ENCODE assay signal across 22 cellular contexts in the genomic region with DNA sequence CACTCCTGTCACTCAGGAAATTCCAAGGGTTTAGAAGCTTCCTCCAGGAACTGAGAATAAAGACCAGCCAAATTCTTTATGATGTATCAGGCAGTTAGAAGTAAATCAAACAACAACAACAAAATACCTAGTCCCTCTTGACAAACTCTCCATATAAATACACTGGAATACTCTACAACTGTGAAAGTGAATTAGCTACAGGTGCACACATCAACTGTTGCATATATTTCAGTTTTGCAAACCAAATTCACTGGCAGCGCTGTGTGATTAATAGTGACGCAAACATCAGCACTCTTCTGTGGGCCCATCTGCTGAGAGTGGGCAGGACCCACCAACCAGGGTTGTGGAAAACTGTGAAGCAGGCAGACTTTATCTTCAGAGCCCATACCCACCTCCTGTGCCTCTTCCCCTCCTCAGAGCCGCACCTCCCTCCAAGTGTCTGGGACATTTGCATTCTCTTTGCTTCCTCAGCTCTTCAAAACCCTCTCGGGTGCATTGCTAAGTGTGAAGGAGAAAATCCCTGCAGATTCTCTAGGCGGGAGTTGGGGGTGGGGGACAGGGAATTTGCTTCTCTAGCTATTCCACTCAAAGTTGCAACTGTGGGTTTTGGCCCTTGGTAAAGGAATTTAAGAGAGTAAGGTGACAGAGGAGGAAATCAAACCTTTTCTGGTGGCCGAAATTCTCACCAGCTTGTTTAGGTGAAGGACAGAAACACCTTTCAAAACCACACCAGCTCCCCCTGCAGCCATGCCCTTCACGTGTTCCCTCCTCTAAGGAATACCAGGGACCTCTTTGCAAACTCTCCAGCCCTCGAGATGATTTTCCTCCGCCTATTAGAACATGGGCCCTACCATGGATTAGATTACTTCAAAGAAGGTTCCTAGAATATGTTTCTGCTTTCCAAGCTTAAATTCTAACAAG.
DNase-seq lines count a peak whose midpoint lies in the region; ATAC-seq and TF ChIP-seq lines count a peak whose summit lies in the region.
"Had no signal": no experiment of that assay in that cellular context is flagged by ENCODE, and none has a peak within 500 bp of the region (broad histone marks: within the 10 kb centered on the region; RNA-seq: fewer than 3 reads in every experiment).

No MANE protein-coding gene starts in this region.

- no peak for TF ChIP-seq CTCF in sigmoid colon (IDR thresholded peaks at IDR 0.05)

- TF ChIP-seq EP300 in sigmoid colon (IDR thresholded peaks at IDR 0.05): no peak

- ATAC-seq in activated CD8-positive, alpha-beta T cell treated with anti-CD3 and anti-CD28 coated beads, Interleukin-2, amount 10 ng/mL, durations not matched to agents 7 days and 5 days: no peak
- no peak for ATAC-seq in HG03469 (IDR thresholded peaks at IDR 0.05; ENCODE audit: unreplicated experiment)

- no peaks in the 10 kb centered on the region for H3K36me3 ChIP-seq in sigmoid colon

- H3K4me3 ChIP-seq in sigmoid colon: no peak overlapping the region
- H3K4me3 ChIP-seq: PC-9 had no signal

- no peaks in the 10 kb centered on the region for H3K9me3 Mint-ChIP-seq in activated CD8-positive, alpha-beta T cell treated with anti-CD3 and anti-CD28 coated beads, Interleukin-2, amount 10 ng/mL, durations not matched to agents 7 days and 5 days (ENCODE audit: insufficient read depth)

- intact Hi-C loops in sigmoid colon (cut with DNase I): loop anchor here (10.0 kb wide), 1 partner anchor 54 kb away; no protein-coding TSS in a partner anchor

- H3K9me3 ChIP-seq in sigmoid colon: no peaks in the 10 kb centered on the region
- H3K9me3 ChIP-seq: SK-N-SH had no signal

- no peak overlapping the region for H3K27ac ChIP-seq in sigmoid colon
- H3K27ac ChIP-seq: PC-9, RWPE1 had no signal

- no peak for TF ChIP-seq POLR2A in sigmoid colon (IDR thresholded peaks at IDR 0.05)

- DNase-seq in NCI-H526 (lab: John Stamatoyannopoulos, UW): peak; percentile 31 to 51
- no peak for DNase-seq in NCI-H526 treated with DMSO at 0.1 percent for 48 hours (lab: John Stamatoyannopoulos, UW)
- DNase-seq in NAMALWA (ENCODE audit: low spot score): peak; percentile 21
- peak; percentile 28 for DNase-seq in islet precursor cell
- peak; percentile 33 for DNase-seq in sigmoid colon
- DNase-seq in SK-N-DZ (ENCODE audit: low spot score): no peak
- DNase-seq in activated CD8-positive, alpha-beta T cell treated with anti-CD3 and anti-CD28 coated beads, Interleukin-2, amount 10 ng/mL, durations not matched to agents 7 days and 5 days: no peak
- DNase-seq: DMS53, GDM1, H7, KG1, NCI-H1105, NCI-H2081, NCI-H446, NCI-H69, PC-9, SHP77 treated with DMSO at 0.1 percent for 48 hours, SK-N-SH had no signal

- no peaks in the 10 kb centered on the region for H3K4me1 Mint-ChIP-seq in activated CD8-positive, alpha-beta T cell treated with anti-CD3 and anti-CD28 coated beads, Interleukin-2, amount 10 ng/mL, durations not matched to agents 7 days and 5 days (ENCODE audit: low read depth)
- H3K4me1 Mint-ChIP-seq: CD14-positive monocyte had no signal

- WGBS in sigmoid colon, 2 donors: 70 to 87% methylated on average over 9 of the region's 9 CpGs

- no peak overlapping the region for H3K27ac Mint-ChIP-seq in activated CD8-positive, alpha-beta T cell treated with anti-CD3 and anti-CD28 coated beads, Interleukin-2, amount 10 ng/mL, durations not matched to agents 7 days and 5 days
- H3K27ac Mint-ChIP-seq: B cell had no signal

- no peaks in the 10 kb centered on the region for H3K27me3 Mint-ChIP-seq in activated CD8-positive, alpha-beta T cell treated with anti-CD3 and anti-CD28 coated beads, Interleukin-2, amount 10 ng/mL, durations not matched to agents 7 days and 5 days (ENCODE audit: low read depth)

- CTCF ChIA-PET in activated CD8-positive, alpha-beta T cell treated with anti-CD3 and anti-CD28 coated beads, Interleukin-2, amount 10 ng/mL, durations not matched to agents 7 days and 5 days (lab: Charles Lee): no interaction called here

- H3K4me1 ChIP-seq in sigmoid colon: no peaks in the 10 kb centered on the region

- no peaks in the 10 kb centered on the region for H3K36me3 Mint-ChIP-seq in activated CD8-positive, alpha-beta T cell treated with anti-CD3 and anti-CD28 coated beads, Interleukin-2, amount 10 ng/mL, durations not matched to agents 7 days and 5 days (ENCODE audit: low read depth)
- H3K36me3 Mint-ChIP-seq: CD14-positive monocyte had no signal

- H3K27me3 ChIP-seq in sigmoid colon: no peaks in the 10 kb centered on the region

- POLR2A ChIA-PET in activated CD8-positive, alpha-beta T cell treated with anti-CD3 and anti-CD28 coated beads, Interleukin-2, amount 10 ng/mL, durations not matched to agents 7 days and 5 days (lab: Charles Lee): interaction anchor here (0.5 kb wide), 1 partner anchor 88 kb away, joined by 4 read pairs; no protein-coding TSS in a partner anchor

- no peak overlapping the region for H3K4me3 Mint-ChIP-seq in activated CD8-positive, alpha-beta T cell treated with anti-CD3 and anti-CD28 coated beads, Interleukin-2, amount 10 ng/mL, durations not matched to agents 7 days and 5 days
- H3K4me3 Mint-ChIP-seq: B cell, CD14-positive monocyte had no signal

Comparison
In these comparisons a context has a peak if more than half of its experiments do, and no peak if none do; other contexts are left out.
1. DNase-seq: peak in NCI-H526 (2 of 2), NAMALWA (single experiment), islet precursor cell (single experiment) and sigmoid colon (single experiment); none in NCI-H526 treated with DMSO at 0.1 percent for 48 hours (single experiment), SK-N-DZ (single experiment) and activated CD8-positive, alpha-beta T cell treated with anti-CD3 and anti-CD28 coated beads, Interleukin-2, amount 10 ng/mL, durations not matched to agents 7 days and 5 days (single experiment).